1 cellular context compared by ENCODE assay signal in the genomic region with DNA sequence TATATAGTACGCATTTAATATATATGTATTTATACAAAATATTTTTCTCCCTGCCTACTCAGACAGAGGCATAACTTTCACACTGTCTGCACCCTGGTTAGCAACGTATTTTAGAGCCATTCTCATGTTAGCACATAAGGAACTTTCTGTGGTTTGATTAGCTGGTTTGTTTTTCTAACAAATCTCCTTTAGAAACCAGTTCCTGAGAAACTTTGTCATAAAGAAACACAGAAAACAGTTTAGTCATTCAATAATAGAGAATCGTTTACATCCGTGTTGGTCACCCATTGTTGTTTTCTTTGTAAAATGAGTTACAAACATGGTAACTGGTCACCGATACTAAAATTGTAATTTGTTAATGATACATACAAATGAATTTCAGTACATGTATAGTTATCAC.
TF ChIP-seq lines count a peak whose summit lies in the region.

No MANE protein-coding gene starts in this region.

TF ChIP-seq in endothelial cell of umbilical vein, 7 proteins besides CTCF, POLR2A, EP300 and RAD21:
- TF ChIP-seq JUN (IDR thresholded peaks at IDR 0.05; ENCODE audit: borderline replicate concordance, insufficient read depth, insufficient read length, low read depth) (no peak), MYC (IDR thresholded peaks at IDR 0.05; ENCODE audit: low read depth, low read length) (no peak), EZH2 (IDR thresholded peaks at IDR 0.05; ENCODE audit: borderline replicate concordance, low read depth, low read length, severe bottlenecking) (no peak), FOS (IDR thresholded peaks at IDR 0.05; ENCODE audit: borderline replicate concordance, insufficient read depth, low read length) (no peak), POLR2AphosphoS5 (IDR thresholded peaks at IDR 0.05; ENCODE audit: insufficient read depth, low read depth, low read length) (no peak), GATA2 (IDR thresholded peaks at IDR 0.05; ENCODE audit: insufficient read depth, insufficient read length, low read depth, low read length) (no peak)
- TF ChIP-seq, protein P1, sequence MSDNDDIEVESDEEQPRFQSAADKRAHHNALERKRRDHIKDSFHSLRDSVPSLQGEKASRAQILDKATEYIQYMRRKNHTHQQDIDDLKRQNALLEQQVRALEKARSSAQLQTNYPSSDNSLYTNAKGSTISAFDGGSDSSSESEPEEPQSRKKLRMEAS (IDR thresholded peaks at IDR 0.05; ENCODE audit: insufficient read depth, insufficient read length) = no peak
